17 cellular contexts compared by ENCODE assay signal in the genomic region with DNA sequence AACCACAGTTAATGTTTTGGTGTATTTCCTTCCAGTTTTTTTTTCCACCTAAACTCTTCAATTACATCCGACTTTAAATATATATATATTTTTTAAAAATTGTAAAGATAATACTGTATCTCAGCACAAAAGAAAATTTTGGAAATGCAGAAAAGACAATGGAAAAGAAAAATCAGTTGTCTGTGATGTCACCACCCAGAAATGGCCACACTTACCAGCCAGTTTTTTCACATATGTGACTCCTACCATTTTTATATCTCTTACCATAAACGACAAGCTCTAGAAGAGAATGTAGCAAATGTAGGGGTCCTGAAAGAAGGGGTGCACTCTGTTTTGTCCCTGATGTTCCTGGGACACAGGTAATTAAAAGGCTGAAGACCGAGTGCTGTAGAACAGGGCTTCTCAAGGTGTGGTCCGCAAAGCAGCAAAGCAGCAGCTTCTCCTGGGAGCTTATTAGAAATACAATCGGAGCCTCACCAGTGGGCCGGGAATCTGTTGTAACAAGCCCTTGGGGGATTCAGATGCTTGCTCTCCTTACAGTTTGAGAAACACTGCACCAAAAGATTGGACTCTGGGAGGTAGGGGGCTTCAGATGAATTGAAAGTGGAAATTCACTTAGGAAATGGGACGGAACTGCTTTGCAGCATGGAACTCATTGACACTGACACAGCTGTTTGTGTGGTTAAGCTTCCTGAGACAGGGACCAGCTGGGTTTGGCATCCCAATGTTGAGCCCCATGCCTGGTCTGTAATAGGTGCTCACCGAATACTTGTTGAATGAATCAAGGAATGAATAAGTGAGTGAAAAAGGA. TPM values are rescaled to one million over a fixed set of nuclear protein-coding genes. Genes with fewer than 3 reads are reported as not detected.
DNase-seq lines count a peak whose midpoint lies in the region; ATAC-seq, FAIRE-seq and TF ChIP-seq lines count a peak whose summit lies in the region.
"Had no signal": no experiment of that assay in that cellular context is flagged by ENCODE, and none has a peak within 500 bp of the region (broad histone marks: within the 10 kb centered on the region; RNA-seq: fewer than 3 reads in every experiment).

No MANE protein-coding gene starts in this region.

- no peak overlapping the region for H2BK15ac ChIP-seq in neuronal stem cell (ENCODE audit: low read length)

- no peak overlapping the region for H3K4ac ChIP-seq in neuronal stem cell (ENCODE audit: low read length)

- H3K27ac ChIP-seq in fibroblast of lung (ENCODE audit: insufficient read depth, low read length) (no peak overlapping the region), neuronal stem cell (replicated peaks; ENCODE audit: low read length) (no peak overlapping the region), left lung (peak overlapping the region in 1 of 2 donors; percentile 85), esophagus squamous epithelium (no peak overlapping the region)
- no peak overlapping the region for H3K27ac ChIP-seq in CD4-positive, alpha-beta T cell (ENCODE audit: low read depth, low read length)
- H3K27ac ChIP-seq: thyroid gland had no signal

- ATAC-seq in left lung: no peak
- no peak for ATAC-seq in CD4-positive, alpha-beta T cell (ENCODE audit: poor library complexity)
- no peak for ATAC-seq in HG03159 (IDR thresholded peaks at IDR 0.05; ENCODE audit: unreplicated experiment)
- ATAC-seq: activated CD8-positive, alpha-beta memory T cell treated with anti-CD3 and anti-CD28 coated beads, Interleukin-2, amount 10 ng/mL, durations not matched to agents 7 days and 5 days; sciatic nerve had no signal

- H2AFZ ChIP-seq in fibroblast of lung (ENCODE audit: low read length) (no peak overlapping the region), neuronal stem cell (ENCODE audit: low read length) (peak overlapping the region; percentile 51)

- peaks cover 28% of the 10 kb centered on the region for H3K27me3 Mint-ChIP-seq in CD4-positive, alpha-beta T cell

- no peak overlapping the region for H2BK120ac ChIP-seq in neuronal stem cell (ENCODE audit: low read depth, low read length)

- DNase-seq in H54 (ENCODE audit: insufficient read length, low spot score): peak; percentile 59
- DNase-seq in NCI-H2171 (lab: John Stamatoyannopoulos, UW): peak; percentile 59
- peak; percentile 74 to 90 for DNase-seq in fibroblast of lung (ENCODE audit: low read depth in 2 of 2)
- DNase-seq in neuronal stem cell (ENCODE audit: low spot score): no peak
- no peak for DNase-seq in left lung
- no peak for DNase-seq in CD4-positive, alpha-beta T cell
- DNase-seq in esophagus squamous epithelium (lab: John Stamatoyannopoulos, UW): no peak
- DNase-seq: activated CD8-positive, alpha-beta memory T cell treated with anti-CD3 and anti-CD28 coated beads, Interleukin-2, amount 10 ng/mL, durations not matched to agents 7 days and 5 days; activated naive CD8-positive, alpha-beta T cell treated with anti-CD3 and anti-CD28 coated beads, Interleukin-2, amount 10 ng/mL, durations not matched to agents 7 days and 5 days; KG1; NCI-H2107; T1000; thyroid gland had no signal

- intact Hi-C loops in left lung (cut with DNase I): no loop called here
- intact Hi-C loops in CD4-positive, alpha-beta T cell (cut with DNase I, micrococcal nuclease): no loop called here
- intact Hi-C loops in esophagus squamous epithelium (cut with DNase I): no loop called here

- TF ChIP-seq POLR2A in H54 (IDR thresholded peaks at IDR 0.05; ENCODE audit: low read depth, low read length) (no peak), esophagus squamous epithelium (IDR thresholded peaks at IDR 0.05) (no peak)

- H3K4me1 ChIP-seq in fibroblast of lung (ENCODE audit: control insufficient read depth, extremely low read depth, insufficient read depth, low read length) (no peaks in the 10 kb centered on the region), neuronal stem cell (ENCODE audit: control insufficient read depth in 2 of 2, insufficient read depth in 1 of 2, low read depth in 1 of 2, low read length in 2 of 2) (peaks cover 0 to 5% of the 10 kb centered on the region in 2 donors), left lung (peaks cover 2 to 45% of the 10 kb centered on the region in 2 donors), esophagus squamous epithelium (no peaks in the 10 kb centered on the region)
- H3K4me1 ChIP-seq: thyroid gland had no signal

- CTCF ChIA-PET in CD4-positive, alpha-beta T cell (lab: Charles Lee): no interaction called here

- H2BK12ac ChIP-seq in neuronal stem cell (ENCODE audit: low read length): no peak overlapping the region

- no peak overlapping the region for H4K8ac ChIP-seq in neuronal stem cell (ENCODE audit: low read depth, low read length)

- H3K4me3 Mint-ChIP-seq in CD4-positive, alpha-beta T cell: no peak overlapping the region
- H3K4me3 Mint-ChIP-seq: activated CD8-positive, alpha-beta memory T cell treated with anti-CD3 and anti-CD28 coated beads, Interleukin-2, amount 10 ng/mL, durations not matched to agents 7 days and 5 days; activated naive CD8-positive, alpha-beta T cell treated with anti-CD3 and anti-CD28 coated beads, Interleukin-2, amount 10 ng/mL, durations not matched to agents 7 days and 5 days had no signal

- H4K20me1 ChIP-seq in fibroblast of lung (ENCODE audit: control insufficient read depth, extremely low read depth, insufficient read depth, low read length): no peaks in the 10 kb centered on the region

- FAIRE-seq in H54 (lab: Jason Lieb, UNC): peak; percentile 71
- FAIRE-seq: D721Med had no signal

- peaks cover 2% of the 10 kb centered on the region for H3K79me1 ChIP-seq in neuronal stem cell (ENCODE audit: low read depth, low read length)

- POLR2A ChIA-PET in CD4-positive, alpha-beta T cell (lab: Charles Lee): no interaction called here

- H2AK5ac ChIP-seq in neuronal stem cell (ENCODE audit: low read depth, low read length): no peak overlapping the region

- no peak overlapping the region for H2BK5ac ChIP-seq in neuronal stem cell (ENCODE audit: low read length)

- H3K9me3 ChIP-seq in fibroblast of lung (ENCODE audit: control insufficient read depth, insufficient read depth, low read depth, low read length): no peaks in the 10 kb centered on the region
- H3K9me3 ChIP-seq in neuronal stem cell (replicated peaks in 1 of 2; ENCODE audit: control insufficient read depth in 2 of 2, insufficient read depth in 1 of 2, low read depth in 1 of 2, low read length in 2 of 2): no peaks in the 10 kb centered on the region
- H3K9me3 ChIP-seq in left lung: no peaks in the 10 kb centered on the region
- H3K9me3 ChIP-seq in CD4-positive, alpha-beta T cell (ENCODE audit: control insufficient read depth, low read length): no peaks in the 10 kb centered on the region
- no peaks in the 10 kb centered on the region for H3K9me3 ChIP-seq in esophagus squamous epithelium
- H3K9me3 ChIP-seq: thyroid gland had no signal

- H3K79me2 ChIP-seq in fibroblast of lung (ENCODE audit: control insufficient read depth, insufficient read depth, low read length): no peaks in the 10 kb centered on the region

- H3K36me3 Mint-ChIP-seq in CD4-positive, alpha-beta T cell (ENCODE audit: low read depth): no peaks in the 10 kb centered on the region
- H3K36me3 Mint-ChIP-seq: activated CD8-positive, alpha-beta memory T cell treated with anti-CD3 and anti-CD28 coated beads, Interleukin-2, amount 10 ng/mL, durations not matched to agents 7 days and 5 days; activated naive CD8-positive, alpha-beta T cell treated with anti-CD3 and anti-CD28 coated beads, Interleukin-2, amount 10 ng/mL, durations not matched to agents 7 days and 5 days had no signal

- H3K27me3 ChIP-seq in fibroblast of lung (ENCODE audit: control insufficient read depth, insufficient read depth, low read length) (peaks cover 2% of the 10 kb centered on the region), neuronal stem cell (ENCODE audit: control insufficient read depth in 3 of 3, insufficient read depth in 3 of 3, low read depth in 1 of 3, low read length in 3 of 3) (no peaks in the 10 kb centered on the region), left lung (peaks cover 0 to 19% of the 10 kb centered on the region in 2 donors), esophagus squamous epithelium (peaks cover 0 to 67% (median 0%) of the 10 kb centered on the region in 4 donors)
- peaks cover 11% of the 10 kb centered on the region for H3K27me3 ChIP-seq in CD4-positive, alpha-beta T cell (ENCODE audit: control insufficient read depth, insufficient read depth, low read length)
- H3K27me3 ChIP-seq: thyroid gland had no signal

- H3K4me2 ChIP-seq in fibroblast of lung (ENCODE audit: extremely low read depth, insufficient read depth, low read length) (no peak overlapping the region), neuronal stem cell (ENCODE audit: insufficient read depth, low read length, poor library complexity, severe bottlenecking) (no peak overlapping the region)

- H4K91ac ChIP-seq in neuronal stem cell (ENCODE audit: low read depth, low read length, poor library complexity): no peak overlapping the region

- no peak for TF ChIP-seq CTCF in fibroblast of lung (conservative IDR thresholded peaks at IDR 0.05 in 1 of 2, IDR thresholded peaks at IDR 0.05 in 1 of 2; ENCODE audit: low read depth in 1 of 2, low read length in 2 of 2)
- no peak for TF ChIP-seq CTCF in left lung (IDR thresholded peaks at IDR 0.05)
- no peak for TF ChIP-seq CTCF in CD4-positive, alpha-beta T cell (IDR thresholded peaks at IDR 0.05)
- TF ChIP-seq CTCF in esophagus squamous epithelium (IDR thresholded peaks at IDR 0.05): no peak

- H3K4me1 Mint-ChIP-seq in CD4-positive, alpha-beta T cell (ENCODE audit: low read depth): no peaks in the 10 kb centered on the region

- WGBS in neuronal stem cell (ENCODE audit: extremely low coverage in 2 of 2, insufficient read length in 2 of 2, insufficient replicate concordance in 1 of 2), 2 donors: no CpG with 5 or more reads among the region's 8 CpGs
- 48 to 50% methylated on average over 5 to 8 of the region's 8 CpGs for WGBS in esophagus squamous epithelium, 2 donors

- peak overlapping the region in 1 of 4 experiments; percentile 8 for H3K4me3 ChIP-seq in fibroblast of lung (replicated peaks in 1 of 4; ENCODE audit: control extremely low read depth in 1 of 4, insufficient read depth in 1 of 4, low read depth in 3 of 4, low read length in 4 of 4)
- H3K4me3 ChIP-seq in neuronal stem cell (ENCODE audit: low read length in 2 of 2): no peak overlapping the region
- H3K4me3 ChIP-seq in left lung: no peak overlapping the region
- no peak overlapping the region for H3K4me3 ChIP-seq in esophagus squamous epithelium
- H3K4me3 ChIP-seq: thyroid gland had no signal

- no peak overlapping the region for H3K23ac ChIP-seq in neuronal stem cell (ENCODE audit: low read depth, low read length, poor library complexity)

- no peak overlapping the region for H3K9ac ChIP-seq in fibroblast of lung (ENCODE audit: insufficient read depth, low read length)
- no peak overlapping the region for H3K9ac ChIP-seq in neuronal stem cell (ENCODE audit: low read depth, low read length, poor library complexity)

- H3K36me3 ChIP-seq in fibroblast of lung (ENCODE audit: control insufficient read depth, insufficient read depth, low read length): no peaks in the 10 kb centered on the region
- H3K36me3 ChIP-seq in neuronal stem cell (replicated peaks in 1 of 2; ENCODE audit: control insufficient read depth in 2 of 2, insufficient read depth in 2 of 2, low read length in 2 of 2): peaks cover 0 to 9% of the 10 kb centered on the region in 2 donors
- H3K36me3 ChIP-seq in left lung: peaks cover 0 to 27% of the 10 kb centered on the region in 2 donors
- H3K36me3 ChIP-seq in esophagus squamous epithelium: no peaks in the 10 kb centered on the region
- H3K36me3 ChIP-seq: thyroid gland had no signal

- H3K27ac Mint-ChIP-seq in CD4-positive, alpha-beta T cell: no peak overlapping the region
- H3K27ac Mint-ChIP-seq: activated CD8-positive, alpha-beta memory T cell treated with anti-CD3 and anti-CD28 coated beads, Interleukin-2, amount 10 ng/mL, durations not matched to agents 7 days and 5 days; activated naive CD8-positive, alpha-beta T cell treated with anti-CD3 and anti-CD28 coated beads, Interleukin-2, amount 10 ng/mL, durations not matched to agents 7 days and 5 days had no signal

- H3K14ac ChIP-seq in neuronal stem cell (ENCODE audit: low read length): no peak overlapping the region

- H3K18ac ChIP-seq in neuronal stem cell (ENCODE audit: low read length): no peak overlapping the region

- H3K9me3 Mint-ChIP-seq in CD4-positive, alpha-beta T cell: no peaks in the 10 kb centered on the region
- H3K9me3 Mint-ChIP-seq: activated naive CD8-positive, alpha-beta T cell treated with anti-CD3 and anti-CD28 coated beads, Interleukin-2, amount 10 ng/mL, durations not matched to agents 7 days and 5 days had no signal

RNA-seq across cellular contexts. Expression of gene ALPL, which starts 44.1 kb away (rescaled TPM):
- total RNA-seq in fibroblast of lung (1.5 and 3.6 TPM in 2 replicates), left lung (100 to 1,000 TPM; 148 to 198 TPM), esophagus squamous epithelium (1 to 10 TPM; 3.2 to 6.4 (median 4.7) TPM)
- polyA plus RNA-seq in fibroblast of lung: 0.21 and 1.3 TPM in 2 replicates
- polyA plus RNA-seq in fibroblast of lung (2012): 0.24 and 2.3 TPM in 2 replicates
- 3.5 TPM in 1 of 2 replicates, not detected in the other for polyA minus RNA-seq in fibroblast of lung (ENCODE audit: low replicate concordance)
- 113 TPM for polyA plus RNA-seq in neuronal stem cell (2013, experiment 1 of 2)
- 113 TPM for polyA plus RNA-seq in neuronal stem cell (2013, experiment 2 of 2)
- not detected for total RNA-seq in CD4-positive, alpha-beta T cell
- total RNA-seq: activated CD8-positive, alpha-beta memory T cell treated with anti-CD3 and anti-CD28 coated beads, Interleukin-2, amount 10 ng/mL, durations not matched to agents 7 days and 5 days; activated naive CD8-positive, alpha-beta T cell treated with anti-CD3 and anti-CD28 coated beads, Interleukin-2, amount 10 ng/mL, durations not matched to agents 7 days and 5 days; OCI-LY7 had no signal

Comparison
In these comparisons a context has a peak if more than half of its experiments do, and no peak if none do; other contexts are left out.
1. DNase-seq: peak in H54 (single experiment), NCI-H2171 (single experiment) and fibroblast of lung (2 of 2); none in neuronal stem cell (single experiment), left lung (0 of 2), CD4-positive, alpha-beta T cell (0 of 10) and esophagus squamous epithelium (single experiment).
2. RNA of gene ALPL, which starts 44.1 kb away (total RNA-seq): 148 to 198 TPM in left lung; 3.2 to 6.4 TPM in esophagus squamous epithelium, 1.5 to 3.6 TPM in fibroblast of lung and not detected in CD4-positive, alpha-beta T cell; every median in the first group is over 10 times any median in the second.